ENCODE assay signal across 8 cellular contexts in the genomic region with DNA sequence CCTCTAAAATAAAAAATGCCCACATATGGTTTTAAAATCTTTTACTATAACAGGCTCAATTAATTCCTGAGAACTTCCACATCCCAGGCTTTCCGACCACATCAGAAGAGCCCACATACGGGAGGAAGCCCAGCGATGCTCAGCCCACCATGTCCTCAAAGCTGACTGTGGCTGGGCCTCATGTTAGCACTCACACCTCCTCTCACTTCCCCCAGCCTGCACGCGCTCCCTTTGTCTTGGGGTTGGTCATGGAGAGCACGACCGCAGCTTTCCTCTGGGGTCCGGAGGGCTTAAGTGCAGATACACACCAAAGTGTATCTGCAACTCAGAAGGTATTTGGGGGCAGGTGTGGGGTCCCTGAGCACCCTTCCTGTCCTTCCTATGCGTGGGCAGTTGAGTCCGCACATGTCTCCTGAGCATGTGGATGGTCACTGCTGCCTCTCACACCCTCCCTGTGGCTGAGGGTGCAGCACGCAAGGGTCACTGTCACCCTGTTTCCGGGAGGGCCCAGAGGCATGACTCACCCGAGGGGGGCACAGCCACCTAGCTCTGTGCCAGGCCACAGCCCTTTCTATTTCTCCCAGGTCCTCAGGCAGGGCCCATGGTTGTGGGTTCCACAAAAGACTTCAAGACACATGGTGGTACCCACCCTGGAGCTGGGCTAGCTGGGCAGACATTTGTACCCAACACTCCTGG. TPM values are rescaled to one million over a fixed set of nuclear protein-coding genes. Genes with fewer than 3 reads are reported as not detected.
DNase-seq lines count a peak whose midpoint lies in the region; ATAC-seq, FAIRE-seq and TF ChIP-seq lines count a peak whose summit lies in the region.

No MANE protein-coding gene starts in this region.

- no peaks in the 10 kb centered on the region for H3K27me3 Mint-ChIP-seq in astrocyte (ENCODE audit: low read depth, unreplicated experiment)
- H3K27me3 Mint-ChIP-seq in naive thymus-derived CD4-positive, alpha-beta T cell: no peaks in the 10 kb centered on the region
- H3K27me3 Mint-ChIP-seq in WTC11 (ENCODE audit: low read depth): no peaks in the 10 kb centered on the region

- no peak overlapping the region for H2AFZ ChIP-seq in astrocyte (ENCODE audit: low read depth, low read length)

- H3K36me3 Mint-ChIP-seq in astrocyte (ENCODE audit: low read depth, unreplicated experiment): peaks cover 35% of the 10 kb centered on the region
- peaks cover 5 to 53% (median 19%) of the 10 kb centered on the region in 5 donors for H3K36me3 Mint-ChIP-seq in naive thymus-derived CD4-positive, alpha-beta T cell
- peaks cover 80% of the 10 kb centered on the region for H3K36me3 Mint-ChIP-seq in WTC11

- H3K27ac ChIP-seq in BLaER1: peak overlapping the region; percentile 98
- peak overlapping the region; percentile 97 for H3K27ac ChIP-seq in astrocyte (ENCODE audit: low read depth, low read length)
- peak overlapping the region; percentile 67 for H3K27ac ChIP-seq in naive thymus-derived CD4-positive, alpha-beta T cell (ENCODE audit: low read depth, low read length)

- intact Hi-C loops in naive thymus-derived CD4-positive, alpha-beta T cell (cut with micrococcal nuclease): loop anchor here (2.0 to 10.0 kb wide), 6 partner anchors 21 to 439 kb away; a partner anchor contains a TSS

- no peak for DNase-seq in astrocyte (ENCODE audit: low read depth)
- peak in 1 of 9 donors; percentile 47 for DNase-seq in naive thymus-derived CD4-positive, alpha-beta T cell
- no peak for DNase-seq in Kasumi-1 (lab: John Stamatoyannopoulos, UW)
- no peak for DNase-seq in epidermal melanocyte (ENCODE audit: insufficient read length, low spot score)
- no peak for DNase-seq in stimulated activated CD4-positive, alpha-beta T cell treated with anti-CD3 and anti-CD28 coated beads, Interleukin-4, amount 100 ng/mL, for 4 hours
- DNase-seq in WTC11 (ENCODE audit: low spot score): no peak

- no peak for FAIRE-seq in astrocyte (lab: Jason Lieb, UNC)

- H3K9ac ChIP-seq in BLaER1 (peak overlapping the region; percentile 86), astrocyte (ENCODE audit: low read length) (peak overlapping the region; percentile 82)

- peaks cover 59% of the 10 kb centered on the region for H3K36me3 ChIP-seq in BLaER1
- H3K36me3 ChIP-seq in astrocyte (ENCODE audit: insufficient read depth, low read length): peaks cover 54% of the 10 kb centered on the region
- peaks cover 9 to 78% (median 57%) of the 10 kb centered on the region in 3 experiments for H3K36me3 ChIP-seq in naive thymus-derived CD4-positive, alpha-beta T cell (ENCODE audit: control insufficient read depth in 2 of 3, insufficient read depth in 3 of 3, low read length in 3 of 3)

- POLR2A ChIA-PET in naive thymus-derived CD4-positive, alpha-beta T cell (lab: Charles Lee): interaction anchor here (0.9 to 19.0 kb wide), 6 partner anchors 8 to 52 kb away, joined by 3 to 341 read pairs (median 4); a partner anchor contains a TSS
- POLR2A ChIA-PET in WTC11 (lab: Charles Lee): interaction anchor here (0.5 to 1.4 kb wide), 2 partner anchors 22 to 26 kb away, joined by 3 to 5 read pairs; a partner anchor contains a TSS

- TF ChIP-seq CTCF in astrocyte (IDR thresholded peaks at IDR 0.05; ENCODE audit: insufficient read depth, low read depth, low read length) (no peak), WTC11 (IDR thresholded peaks at IDR 0.05) (no peak)

- H3K4me3 ChIP-seq in BLaER1 (peak overlapping the region; percentile 60), astrocyte (ENCODE audit: insufficient read depth, low read depth, low read length) (no peak overlapping the region)
- H3K4me3 ChIP-seq in naive thymus-derived CD4-positive, alpha-beta T cell (ENCODE audit: low read length): no peak overlapping the region

- H4K20me1 ChIP-seq in BLaER1: peaks cover 59% of the 10 kb centered on the region
- H4K20me1 ChIP-seq in astrocyte (ENCODE audit: insufficient read depth, low read length): peaks cover 99% of the 10 kb centered on the region

- peaks cover 79% of the 10 kb centered on the region for H3K4me1 Mint-ChIP-seq in astrocyte (ENCODE audit: low read depth, unreplicated experiment)
- H3K4me1 Mint-ChIP-seq in naive thymus-derived CD4-positive, alpha-beta T cell: peaks cover 57 to 98% (median 84%) of the 10 kb centered on the region in 7 donors
- H3K4me1 Mint-ChIP-seq in WTC11: peaks cover 26% of the 10 kb centered on the region

- no peaks in the 10 kb centered on the region for H3K9me3 Mint-ChIP-seq in astrocyte (ENCODE audit: unreplicated experiment)
- H3K9me3 Mint-ChIP-seq in naive thymus-derived CD4-positive, alpha-beta T cell: no peaks in the 10 kb centered on the region
- no peaks in the 10 kb centered on the region for H3K9me3 Mint-ChIP-seq in WTC11

- H3K9me3 ChIP-seq in BLaER1 (no peaks in the 10 kb centered on the region), astrocyte (ENCODE audit: insufficient read depth, low read depth, low read length) (no peaks in the 10 kb centered on the region)
- no peaks in the 10 kb centered on the region for H3K9me3 ChIP-seq in naive thymus-derived CD4-positive, alpha-beta T cell (ENCODE audit: control insufficient read depth in 2 of 3, low read length in 3 of 3)

- no peaks in the 10 kb centered on the region for H3K27me3 ChIP-seq in BLaER1
- no peaks in the 10 kb centered on the region for H3K27me3 ChIP-seq in astrocyte (ENCODE audit: insufficient read depth, low read length)
- no peaks in the 10 kb centered on the region for H3K27me3 ChIP-seq in naive thymus-derived CD4-positive, alpha-beta T cell (ENCODE audit: control insufficient read depth in 2 of 2, insufficient read depth in 2 of 2, low read length in 2 of 2)

- peaks cover 92% of the 10 kb centered on the region for H3K79me2 ChIP-seq in astrocyte (ENCODE audit: insufficient read depth, low read length)

- ATAC-seq in HG03064 (IDR thresholded peaks at IDR 0.05; ENCODE audit: low read depth, unreplicated experiment): peak; percentile 14
- peak; percentile 26 for ATAC-seq in naive thymus-derived CD4-positive, alpha-beta T cell
- ATAC-seq in WTC11: no peak

- H3K4me1 ChIP-seq in BLaER1 (peaks cover 100% of the 10 kb centered on the region), astrocyte (ENCODE audit: insufficient read depth, low read length) (peaks cover 85% of the 10 kb centered on the region)
- H3K4me1 ChIP-seq in naive thymus-derived CD4-positive, alpha-beta T cell (ENCODE audit: control insufficient read depth in 2 of 2, insufficient read depth in 2 of 2, low read length in 2 of 2): peaks cover 71 to 72% of the 10 kb centered on the region in 2 donors

- H3K4me3 Mint-ChIP-seq in astrocyte (ENCODE audit: unreplicated experiment) (peak overlapping the region; percentile 50), WTC11 (no peak overlapping the region)
- H3K4me3 Mint-ChIP-seq in naive thymus-derived CD4-positive, alpha-beta T cell: peak overlapping the region in 9 of 10 donors; percentile 4 to 79 (median 55)

- CTCF ChIA-PET in naive thymus-derived CD4-positive, alpha-beta T cell (lab: Charles Lee): interaction anchor here (1.1 to 3.3 kb wide), 2 partner anchors 23 to 26 kb away, joined by 3 to 15 read pairs; no protein-coding TSS in a partner anchor
- CTCF ChIA-PET in WTC11 (lab: Charles Lee): interaction anchor here (1.9 kb wide), 1 partner anchor 62 kb away, joined by 5 read pairs; no protein-coding TSS in a partner anchor

- peak overlapping the region; percentile 96 for H3K27ac Mint-ChIP-seq in astrocyte (ENCODE audit: unreplicated experiment)
- peak overlapping the region; percentile 84 to 95 (median 90) for H3K27ac Mint-ChIP-seq in naive thymus-derived CD4-positive, alpha-beta T cell
- no peak overlapping the region for H3K27ac Mint-ChIP-seq in WTC11

- H3K4me2 ChIP-seq in BLaER1 (peak overlapping the region; percentile 97), astrocyte (ENCODE audit: low read length) (peak overlapping the region; percentile 79)

TF ChIP-seq in WTC11, 78 proteins besides CTCF, POLR2A, EP300 and RAD21:
- TF ChIP-seq ZNF263 (CRISPR knock-in tag; IDR thresholded peaks at IDR 0.05; ENCODE audit: low read depth) (no peak), ATF1 (CRISPR knock-in tag; IDR thresholded peaks at IDR 0.05) (no peak), GRHL2 (CRISPR knock-in tag; IDR thresholded peaks at IDR 0.05; ENCODE audit: insufficient replicate concordance, severe bottlenecking) (no peak), KAT7 (CRISPR knock-in tag; IDR thresholded peaks at IDR 0.05; ENCODE audit: borderline replicate concordance) (no peak)
- TF ChIP-seq, protein P1, sequence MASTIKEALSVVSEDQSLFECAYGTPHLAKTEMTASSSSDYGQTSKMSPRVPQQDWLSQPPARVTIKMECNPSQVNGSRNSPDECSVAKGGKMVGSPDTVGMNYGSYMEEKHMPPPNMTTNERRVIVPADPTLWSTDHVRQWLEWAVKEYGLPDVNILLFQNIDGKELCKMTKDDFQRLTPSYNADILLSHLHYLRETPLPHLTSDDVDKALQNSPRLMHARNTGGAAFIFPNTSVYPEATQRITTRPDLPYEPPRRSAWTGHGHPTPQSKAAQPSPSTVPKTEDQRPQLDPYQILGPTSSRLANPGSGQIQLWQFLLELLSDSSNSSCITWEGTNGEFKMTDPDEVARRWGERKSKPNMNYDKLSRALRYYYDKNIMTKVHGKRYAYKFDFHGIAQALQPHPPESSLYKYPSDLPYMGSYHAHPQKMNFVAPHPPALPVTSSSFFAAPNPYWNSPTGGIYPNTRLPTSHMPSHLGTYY (CRISPR knock-in tag; IDR thresholded peaks at IDR 0.05): no peak

RNA-seq across cellular contexts. Expression of a gene that starts 21.2 kb away (rescaled TPM):
- total RNA-seq in astrocyte: 558 and 620 TPM in 2 replicates
- 100 to 1,000 TPM; 242 to 470 (median 330) TPM for total RNA-seq in naive thymus-derived CD4-positive, alpha-beta T cell
- 100 to 1,000 TPM; 268 to 412 TPM for polyA plus RNA-seq in naive thymus-derived CD4-positive, alpha-beta T cell
- total RNA-seq in WTC11 (2021): 288 to 306 TPM (median 288 TPM) in 3 replicates
